ENCODE assay signal across 13 cellular contexts in genomic region chr3:58141766-58142345, GRCh38.
"Had no signal": no experiment of that assay in that cellular context is flagged by ENCODE, and none has a peak within 500 bp of the region (broad histone marks: within the 10 kb centered on the region; RNA-seq: fewer than 3 reads in every experiment).

No MANE protein-coding gene starts in this region.

- H3K27me3 Mint-ChIP-seq: activated naive CD8-positive, alpha-beta T cell; activated T-cell treated with anti-CD3 and anti-CD28 coated beads, Interleukin-2, amount 50 U/mL, for 24 hours had no signal

- H3K4me3 ChIP-seq: coronary artery, pancreas had no signal

- ATAC-seq: pancreas had no signal

- H3K9me3 Mint-ChIP-seq: activated T-cell treated with anti-CD3 and anti-CD28 coated beads, Interleukin-2, amount 50 U/mL, for 24 hours had no signal

- H3K27me3 ChIP-seq: pancreas had no signal

- H3K27ac Mint-ChIP-seq: activated naive CD8-positive, alpha-beta T cell; activated T-cell treated with anti-CD3 and anti-CD28 coated beads, Interleukin-2, amount 50 U/mL, for 24 hours had no signal

- H3K9me3 ChIP-seq: pancreas had no signal

- DNase-seq: activated CD4-positive, alpha-beta T cell treated with anti-CD3 and anti-CD28 coated beads, Interleukin-2, amount 50 U/mL, for 4 hours; activated CD4-positive, CD25-positive, alpha-beta regulatory T cell treated with anti-CD3 and anti-CD28 coated beads, Interleukin-2, amount 50 U/mL, for 72 hours; activated effector memory CD4-positive, alpha-beta T cell treated with Interleukin-2 at 50 U/mL for 16 hours; activated T-cell treated with anti-CD3 and anti-CD28 coated beads, Interleukin-2, amount 50 U/mL, for 24 hours; anterior cingulate cortex; effector CD8-positive, alpha-beta T cell; hypothalamus; kidney glomerular epithelial cell; mesendoderm; pancreas; small intestine had no signal

- H3K27ac ChIP-seq: coronary artery, pancreas had no signal

- H3K4me3 Mint-ChIP-seq: activated naive CD8-positive, alpha-beta T cell; activated T-cell treated with anti-CD3 and anti-CD28 coated beads, Interleukin-2, amount 50 U/mL, for 24 hours had no signal
